Comparison of ENCODE assay signal across 8 cellular contexts in the genomic region with DNA sequence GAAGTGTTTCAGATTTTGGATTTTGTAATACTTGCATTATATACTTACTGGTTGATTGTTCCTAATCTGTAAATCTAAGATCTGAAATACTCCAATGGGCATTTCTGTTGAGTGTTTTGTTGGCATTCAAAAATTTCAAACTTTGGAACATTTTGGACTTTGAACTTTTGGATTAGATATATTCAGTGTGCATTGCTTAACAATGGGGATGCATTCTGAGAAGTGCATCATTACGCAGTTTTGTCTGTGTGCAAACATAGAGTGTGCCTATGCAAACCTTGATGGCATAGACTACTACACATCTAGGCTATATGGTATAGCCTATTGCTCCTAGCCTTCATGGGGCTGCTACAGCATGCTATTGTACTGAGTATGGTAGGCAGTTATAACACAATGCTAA.
"Had no signal": no experiment of that assay in that cellular context is flagged by ENCODE, and none has a peak within 500 bp of the region (broad histone marks: within the 10 kb centered on the region; RNA-seq: fewer than 3 reads in every experiment).

No MANE protein-coding gene starts in this region.

- DNase-seq: GDM1, GF-D8 had no signal

- ATAC-seq: GM12878 had no signal

- FAIRE-seq: G401.6, GM12878, GM12891, GM12892, GM18507, GM19239 had no signal

- H3K4me3 ChIP-seq: GM12878 had no signal
